ENCODE assay signal across 10 cellular contexts in genomic region chr16:89408315-89408714, GRCh38.
A peak's percentile ranks its signal among the peaks of the same experiment; 100 is the strongest.
DNase-seq lines count a peak whose midpoint lies in the region; ATAC-seq, FAIRE-seq and TF ChIP-seq lines count a peak whose summit lies in the region.
"Had no signal": no experiment of that assay in that cellular context is flagged by ENCODE, and none has a peak within 500 bp of the region (broad histone marks: within the 10 kb centered on the region; RNA-seq: fewer than 3 reads in every experiment).

No MANE protein-coding gene starts in this region.

- WGBS in liver = 39% methylated on average over 12 of the region's 12 CpGs
- WGBS in SK-N-SH (ENCODE audit: low lambda C conversion rate) = 72% methylated on average over 10 of the region's 12 CpGs

- H3K36me3 Mint-ChIP-seq in activated naive CD4-positive, alpha-beta T cell treated with anti-CD3 and anti-CD28 coated beads, Interleukin-2, amount 10 ng/mL, durations not matched to agents 7 days and 5 days = peaks cover 13% of the 10 kb centered on the region
- H3K36me3 Mint-ChIP-seq in astrocyte (ENCODE audit: low read depth, unreplicated experiment) = peaks cover 6% of the 10 kb centered on the region

- TF ChIP-seq CTCF in astrocyte (IDR thresholded peaks at IDR 0.05; ENCODE audit: insufficient read depth, low read depth, low read length) = no peak
- no peak for TF ChIP-seq CTCF in liver (IDR thresholded peaks at IDR 0.05; ENCODE audit: low read depth, low read length, missing input control)
- TF ChIP-seq CTCF in SK-N-SH (IDR thresholded peaks at IDR 0.05) = no peak
- TF ChIP-seq CTCF in upper lobe of right lung (IDR thresholded peaks at IDR 0.05) = no peak

- TF ChIP-seq EP300 in SK-N-SH (IDR thresholded peaks at IDR 0.05; ENCODE audit: borderline replicate concordance in 1 of 2, low read depth in 1 of 2, low read length in 1 of 2) = no peak

- no peak overlapping the region for H3K27ac ChIP-seq in astrocyte (ENCODE audit: low read depth, low read length)
- peak overlapping the region; percentile 3 to 33 for H3K27ac ChIP-seq in liver (ENCODE audit: low read depth in 1 of 2, low read length in 2 of 2)
- peak overlapping the region; percentile 18 for H3K27ac ChIP-seq in stomach smooth muscle (ENCODE audit: low read length)
- peak overlapping the region in 1 of 2 experiments; percentile 44; a peak in 1 of 4 replicates for H3K27ac ChIP-seq in SK-N-SH (ENCODE audit: low read depth in 2 of 2, low read length in 1 of 2)
- H3K27ac ChIP-seq in upper lobe of right lung = no peak overlapping the region

- POLR2A ChIA-PET in SK-N-SH (lab: Yijun Ruan, JAX) = no interaction called here

- H2AFZ ChIP-seq in astrocyte (ENCODE audit: low read depth, low read length) (no peak overlapping the region), SK-N-SH (ENCODE audit: low read depth) (no peak overlapping the region)

- H3K9me2 ChIP-seq in SK-N-SH = no peaks in the 10 kb centered on the region

- ATAC-seq in upper lobe of right lung (no peak), GM19351 (IDR thresholded peaks at IDR 0.05; ENCODE audit: unreplicated experiment) (no peak)

- DNase-seq in activated naive CD4-positive, alpha-beta T cell treated with anti-CD3 and anti-CD28 coated beads, Interleukin-2, amount 10 ng/mL, durations not matched to agents 7 days and 5 days = no peak
- DNase-seq in activated naive CD4-positive, alpha-beta T cell treated with Interleukin-2 at 50 U/mL for 16 hours = no peak
- DNase-seq in astrocyte (ENCODE audit: low read depth) (no peak), SK-N-SH (no peak), upper lobe of right lung (no peak)
- DNase-seq: amniotic stem cell, NCI-H1417 had no signal

- H3K27me3 ChIP-seq in astrocyte (ENCODE audit: insufficient read depth, low read length) (no peaks in the 10 kb centered on the region), liver (ENCODE audit: control insufficient read depth in 4 of 4, insufficient read depth in 4 of 4, low read length in 3 of 4) (no peaks in the 10 kb centered on the region), stomach smooth muscle (ENCODE audit: control insufficient read depth in 1 of 2, insufficient read depth in 2 of 2, low read length in 2 of 2) (no peaks in the 10 kb centered on the region), SK-N-SH (ENCODE audit: insufficient read depth) (no peaks in the 10 kb centered on the region), upper lobe of right lung (no peaks in the 10 kb centered on the region)

- peaks cover 34% of the 10 kb centered on the region for H3K4me1 ChIP-seq in astrocyte (ENCODE audit: insufficient read depth, low read length)
- peaks cover 17 to 62% (median 56%) of the 10 kb centered on the region in 4 donors for H3K4me1 ChIP-seq in liver (ENCODE audit: control insufficient read depth in 4 of 4, insufficient read depth in 4 of 4, low read length in 3 of 4)
- H3K4me1 ChIP-seq in stomach smooth muscle (ENCODE audit: control insufficient read depth, insufficient read depth, low read length) = peaks cover 74% of the 10 kb centered on the region
- peaks cover 32 to 71% of the 10 kb centered on the region in 2 experiments for H3K4me1 ChIP-seq in SK-N-SH (ENCODE audit: control insufficient read depth in 1 of 2, insufficient read depth in 2 of 2, low read depth in 1 of 2, low read length in 1 of 2)
- peaks cover 75% of the 10 kb centered on the region for H3K4me1 ChIP-seq in upper lobe of right lung

- peaks cover 99% of the 10 kb centered on the region for H3K79me2 ChIP-seq in astrocyte (ENCODE audit: insufficient read depth, low read length)
- peaks cover 95% of the 10 kb centered on the region for H3K79me2 ChIP-seq in SK-N-SH (ENCODE audit: insufficient read depth)

- peaks cover 14% of the 10 kb centered on the region for H3F3A ChIP-seq in SK-N-SH (replicated peaks; ENCODE audit: insufficient read depth)

- H3K4me3 Mint-ChIP-seq in activated naive CD4-positive, alpha-beta T cell treated with anti-CD3 and anti-CD28 coated beads, Interleukin-2, amount 10 ng/mL, durations not matched to agents 7 days and 5 days = no peak overlapping the region
- H3K4me3 Mint-ChIP-seq in astrocyte (ENCODE audit: unreplicated experiment) = peak overlapping the region; percentile 40

- intact Hi-C loops in upper lobe of right lung (cut with DNase I) = no loop called here

- H3K9me3 ChIP-seq in astrocyte (ENCODE audit: insufficient read depth, low read depth, low read length) (no peaks in the 10 kb centered on the region), liver (ENCODE audit: control insufficient read depth in 4 of 4, low read length in 3 of 4) (no peaks in the 10 kb centered on the region), stomach smooth muscle (ENCODE audit: control insufficient read depth in 2 of 2, low read length in 2 of 2) (no peaks in the 10 kb centered on the region), SK-N-SH (no peaks in the 10 kb centered on the region), upper lobe of right lung (no peaks in the 10 kb centered on the region)

- H3K36me3 ChIP-seq in astrocyte (ENCODE audit: insufficient read depth, low read length) (no peaks in the 10 kb centered on the region), liver (ENCODE audit: control insufficient read depth in 4 of 4, insufficient read depth in 3 of 4, low read depth in 1 of 4, low read length in 3 of 4) (no peaks in the 10 kb centered on the region), stomach smooth muscle (ENCODE audit: control insufficient read depth in 2 of 2, insufficient read depth in 2 of 2, low read length in 2 of 2) (no peaks in the 10 kb centered on the region), SK-N-SH (replicated peaks in 1 of 2; ENCODE audit: control insufficient read depth in 1 of 2, insufficient read depth in 2 of 2, low read length in 1 of 2) (no peaks in the 10 kb centered on the region), upper lobe of right lung (no peaks in the 10 kb centered on the region)

- H4K20me1 ChIP-seq in astrocyte (ENCODE audit: insufficient read depth, low read length) = peaks cover 97% of the 10 kb centered on the region
- peaks cover 100% of the 10 kb centered on the region for H4K20me1 ChIP-seq in SK-N-SH (ENCODE audit: insufficient read depth)

- no peaks in the 10 kb centered on the region for H3K27me3 Mint-ChIP-seq in activated naive CD4-positive, alpha-beta T cell treated with anti-CD3 and anti-CD28 coated beads, Interleukin-2, amount 10 ng/mL, durations not matched to agents 7 days and 5 days
- H3K27me3 Mint-ChIP-seq in astrocyte (ENCODE audit: low read depth, unreplicated experiment) = no peaks in the 10 kb centered on the region

- H3K4me2 ChIP-seq in astrocyte (ENCODE audit: low read length) (no peak overlapping the region), SK-N-SH (no peak overlapping the region)

- peak overlapping the region; percentile 93 for H3K27ac Mint-ChIP-seq in activated naive CD4-positive, alpha-beta T cell treated with anti-CD3 and anti-CD28 coated beads, Interleukin-2, amount 10 ng/mL, durations not matched to agents 7 days and 5 days
- peak overlapping the region; percentile 90 for H3K27ac Mint-ChIP-seq in astrocyte (ENCODE audit: unreplicated experiment)

- H3K9ac ChIP-seq in astrocyte (ENCODE audit: low read length) (peak overlapping the region; percentile 15), liver (ENCODE audit: low read depth in 1 of 2, low read length in 2 of 2) (no peak overlapping the region), stomach smooth muscle (ENCODE audit: low read length in 2 of 2) (peak overlapping the region in 1 of 2 donors; percentile 36), SK-N-SH (no peak overlapping the region)

- H3K4me3 ChIP-seq in astrocyte (ENCODE audit: insufficient read depth, low read depth, low read length) (no peak overlapping the region), liver (ENCODE audit: low read depth in 1 of 3, low read length in 3 of 3) (no peak overlapping the region), stomach smooth muscle (ENCODE audit: low read length in 2 of 2) (peak overlapping the region in 1 of 2 donors; percentile 49), SK-N-SH (ENCODE audit: low read depth in 2 of 2, low read length in 1 of 2) (no peak overlapping the region), upper lobe of right lung (no peak overlapping the region)

- H3K4me1 Mint-ChIP-seq in activated naive CD4-positive, alpha-beta T cell treated with anti-CD3 and anti-CD28 coated beads, Interleukin-2, amount 10 ng/mL, durations not matched to agents 7 days and 5 days = peaks cover 90% of the 10 kb centered on the region
- peaks cover 79% of the 10 kb centered on the region for H3K4me1 Mint-ChIP-seq in astrocyte (ENCODE audit: low read depth, unreplicated experiment)

- no peaks in the 10 kb centered on the region for H3K9me3 Mint-ChIP-seq in activated naive CD4-positive, alpha-beta T cell treated with anti-CD3 and anti-CD28 coated beads, Interleukin-2, amount 10 ng/mL, durations not matched to agents 7 days and 5 days
- H3K9me3 Mint-ChIP-seq in astrocyte (ENCODE audit: unreplicated experiment) = no peaks in the 10 kb centered on the region

- no peak for FAIRE-seq in astrocyte (lab: Jason Lieb, UNC)

- no peak for TF ChIP-seq RAD21 in liver (IDR thresholded peaks at IDR 0.05)
- TF ChIP-seq RAD21 in SK-N-SH (IDR thresholded peaks at IDR 0.05; ENCODE audit: low read length) = no peak

- CTCF ChIA-PET in activated naive CD4-positive, alpha-beta T cell treated with anti-CD3 and anti-CD28 coated beads, Interleukin-2, amount 10 ng/mL, durations not matched to agents 7 days and 5 days (lab: Charles Lee) = no interaction called here
- CTCF ChIA-PET in SK-N-SH (lab: Yijun Ruan, JAX) = interaction anchor here (1.0 to 1.3 kb wide), 3 partner anchors 41 to 63 kb away, joined by 3 read pairs; no protein-coding TSS in a partner anchor

TF ChIP-seq in liver, 16 proteins besides CTCF, POLR2A, EP300 and RAD21 (continues in another document):
- no peak for TF ChIP-seq FOXA2 (IDR thresholded peaks at IDR 0.05)

TF ChIP-seq in SK-N-SH, 30 proteins besides CTCF, POLR2A, EP300 and RAD21 (continues in another document):
- no peak for TF ChIP-seq ELF1 (IDR thresholded peaks at IDR 0.05)
- no peak for TF ChIP-seq TCF12 (IDR thresholded peaks at IDR 0.05)
- TF ChIP-seq POLR2AphosphoS5 (IDR thresholded peaks at IDR 0.05; ENCODE audit: low read depth, low read length) = no peak
- TF ChIP-seq NRF1 (IDR thresholded peaks at IDR 0.05; ENCODE audit: low read depth, low read length) = no peak
- TF ChIP-seq TEAD4 (IDR thresholded peaks at IDR 0.05; ENCODE audit: borderline replicate concordance, insufficient read depth) = no peak
- TF ChIP-seq RCOR1 (IDR thresholded peaks at IDR 0.05; ENCODE audit: low read length) = no peak
- TF ChIP-seq FOXJ3 (CRISPR knock-in tag; IDR thresholded peaks at IDR 0.05) = no peak
- no peak for TF ChIP-seq EZH2phosphoT487 (IDR thresholded peaks at IDR 0.05; ENCODE audit: borderline replicate concordance, low read depth)
- TF ChIP-seq GABPA (IDR thresholded peaks at IDR 0.05; ENCODE audit: low read depth) = no peak
- TF ChIP-seq USF1 (IDR thresholded peaks at IDR 0.05; ENCODE audit: borderline replicate concordance, low read depth) = no peak

Comparison
In these comparisons a context has a peak if more than half of its experiments do, and no peak if none do; other contexts are left out.
1. H3K27ac ChIP-seq: peak in liver (2 of 2) and stomach smooth muscle (single experiment); none in astrocyte (single experiment) and upper lobe of right lung (single experiment).